Comparison of ENCODE assay signal across 8 cellular contexts in genomic region chr1:227314014-227314848, GRCh38. TPM values are rescaled to one million over a fixed set of nuclear protein-coding genes. Genes with fewer than 3 reads are reported as not detected.
DNase-seq lines count a peak whose midpoint lies in the region; TF ChIP-seq lines count a peak whose summit lies in the region.
"Had no signal": no experiment of that assay in that cellular context is flagged by ENCODE, and none has a peak within 500 bp of the region (broad histone marks: within the 10 kb centered on the region; RNA-seq: fewer than 3 reads in every experiment).

No MANE protein-coding gene starts in this region.

- H3K27me3 ChIP-seq in brain microvascular endothelial cell (replicated peaks), result no peaks in the 10 kb centered on the region
- no peaks in the 10 kb centered on the region for H3K27me3 ChIP-seq in iPS-20b (ENCODE audit: insufficient read depth, low read length)

- no peaks in the 10 kb centered on the region for H3K36me3 ChIP-seq in brain microvascular endothelial cell (replicated peaks)
- no peaks in the 10 kb centered on the region for H3K36me3 ChIP-seq in iPS-20b (ENCODE audit: insufficient read depth, low read depth, low read length)

- peaks cover 8% of the 10 kb centered on the region; the same call in 1 of the 2 replicates for H3K4me1 ChIP-seq in iPS-20b (ENCODE audit: insufficient read depth, low read length)

- no peaks in the 10 kb centered on the region for H3K9me3 ChIP-seq in iPS-20b (ENCODE audit: insufficient read depth, low read depth, low read length)

- H3K27ac ChIP-seq in brain microvascular endothelial cell (no peak overlapping the region), iPS-20b (ENCODE audit: low read length) (no peak overlapping the region)

- DNase-seq in HT-29 (ENCODE audit: low spot score) (peak; percentile 40), brain microvascular endothelial cell (no peak), superior temporal gyrus (ENCODE audit: extremely low spot score) (peak; percentile 25), COR-L47 (lab: John Stamatoyannopoulos, UW) (no peak), glomerular visceral epithelial cell (ENCODE audit: extremely low spot score) (no peak), NCI-H1694 treated with DMSO at 0.1 percent for 48 hours (lab: John Stamatoyannopoulos, UW) (no peak)
- DNase-seq: NCI-H146 had no signal

- H3K9ac ChIP-seq in iPS-20b (ENCODE audit: low read depth, low read length), result no peak overlapping the region

- no peak for TF ChIP-seq CTCF in brain microvascular endothelial cell (IDR thresholded peaks at IDR 0.05; ENCODE audit: low read depth, low read length, missing control alignments)

- in situ Hi-C loops in brain microvascular endothelial cell (cut with HindIII; ENCODE audit: low pct_ligation_motif_present, low sequenced_read_pairs), result no loop called here

- H3K4me3 ChIP-seq in brain microvascular endothelial cell (ENCODE audit: low read depth, low read length), result peak overlapping the region; percentile 75
- peak overlapping the region; percentile 92 for H3K4me3 ChIP-seq in iPS-20b (ENCODE audit: low read length)

RNA-seq across cellular contexts. Expression of gene CDC42BPA, which starts 4.1 kb away (rescaled TPM):
- total RNA-seq in HT-29 (2014; rRNA removed; shearing (Covaris generic)), result 16.6 and 17.9 TPM in 2 replicates

Comparison
In these comparisons a context has a peak if more than half of its experiments do, and no peak if none do; other contexts are left out.
1. DNase-seq: peak in HT-29 (single experiment) and superior temporal gyrus (single experiment); none in brain microvascular endothelial cell (single experiment), COR-L47 (single experiment), glomerular visceral epithelial cell (single experiment) and NCI-H1694 treated with DMSO at 0.1 percent for 48 hours (single experiment).